29 cellular contexts compared by ENCODE assay signal in genomic region chr22:37618674-37619073, GRCh38. TPM values are rescaled to one million over a fixed set of nuclear protein-coding genes. Genes with fewer than 3 reads are reported as not detected.
"Had no signal": no experiment of that assay in that cellular context is flagged by ENCODE, and none has a peak within 500 bp of the region (broad histone marks: within the 10 kb centered on the region; RNA-seq: fewer than 3 reads in every experiment).

No MANE protein-coding gene starts in this region.

- DNase-seq: activated CD4-positive, alpha-beta T cell treated with anti-CD3 and anti-CD28 coated beads for 48 hours; activated CD4-positive, alpha-beta T cell treated with anti-CD3 and anti-CD28 coated beads, Interleukin-2, amount 50 U/mL, for 48 hours; activated CD4-positive, CD25-positive, alpha-beta regulatory T cell treated with anti-CD3 and anti-CD28 coated beads, Interleukin-2, amount 50 U/mL, for 72 hours; activated CD8-positive, alpha-beta memory T cell treated with anti-CD3 and anti-CD28 coated beads, Interleukin-2, amount 10 ng/mL, durations not matched to agents 7 days and 5 days; activated effector memory CD4-positive, alpha-beta T cell treated with Interleukin-2 at 50 U/mL for 16 hours; activated naive CD4-positive, alpha-beta T cell treated with Interleukin-2 at 50 U/mL for 16 hours; activated naive CD8-positive, alpha-beta T cell treated with anti-CD3 and anti-CD28 coated beads, Interleukin-2, amount 50 U/mL, for 24 hours; activated T-cell treated with anti-CD3 and anti-CD28 coated beads, Interleukin-2, amount 50 U/mL, for 24 hours; amniotic stem cell; body of pancreas; central memory CD4-positive, alpha-beta T cell; Kasumi-1; NCI-H1105 treated with DMSO at 0.1 percent for 48 hours; NCI-H146; NCI-H1930; NCI-H2171; NCI-H2227 treated with DMSO at 0.1 percent for 48 hours; NCI-H69; NK-92 treated with Interleukin-12 subunit alpha and Interleukin-12 subunit beta, amount 100 ng/mL, for 24 hours; PC-9; SIG-M5; T-cell had no signal

- H3K4me1 ChIP-seq: ascending aorta, body of pancreas had no signal

- H3K9me3 ChIP-seq: ascending aorta, body of pancreas had no signal

- H2AFZ ChIP-seq: PC-9 had no signal

- H3K4me2 ChIP-seq: PC-9 had no signal

- H3K27me3 Mint-ChIP-seq: activated CD8-positive, alpha-beta memory T cell treated with anti-CD3 and anti-CD28 coated beads, Interleukin-2, amount 10 ng/mL, durations not matched to agents 7 days and 5 days; activated naive CD8-positive, alpha-beta T cell treated with anti-CD3 and anti-CD28 coated beads, Interleukin-2, amount 50 U/mL, for 24 hours; activated T-cell treated with anti-CD3 and anti-CD28 coated beads, Interleukin-2, amount 50 U/mL, for 24 hours; T-cell had no signal

- H3K4me3 ChIP-seq: ascending aorta, body of pancreas, K562, PC-9 had no signal

- H3K9me3 Mint-ChIP-seq: activated naive CD4-positive, alpha-beta T cell treated with anti-CD3 and anti-CD28 coated beads, Interleukin-2, amount 50 U/mL, for 72 hours; activated naive CD8-positive, alpha-beta T cell treated with anti-CD3 and anti-CD28 coated beads, Interleukin-2, amount 50 U/mL, for 24 hours; activated T-cell treated with anti-CD3 and anti-CD28 coated beads, Interleukin-2, amount 50 U/mL, for 24 hours; activated T-helper 1 cell treated with anti-CD3 and anti-CD28 coated beads, Interleukin-12 subunit alpha, Interleukin-12 subunit beta, Interleukin-2, Interleukin-4 antibody, amounts not matched to agents 30 ng/mL and 10 ng/mL and 1 ng/mL, durations not matched to agents 14 hours and 24 hours and 36 hours; T-cell had no signal

- H3K4me3 Mint-ChIP-seq: activated CD8-positive, alpha-beta memory T cell treated with anti-CD3 and anti-CD28 coated beads, Interleukin-2, amount 10 ng/mL, durations not matched to agents 7 days and 5 days; activated naive CD8-positive, alpha-beta T cell treated with anti-CD3 and anti-CD28 coated beads, Interleukin-2, amount 50 U/mL, for 24 hours; activated T-cell treated with anti-CD3 and anti-CD28 coated beads, Interleukin-2, amount 50 U/mL, for 24 hours; activated T-helper 1 cell treated with anti-CD3 and anti-CD28 coated beads, Interleukin-12 subunit alpha, Interleukin-12 subunit beta, Interleukin-2, Interleukin-4 antibody, amounts not matched to agents 30 ng/mL and 10 ng/mL and 1 ng/mL, durations not matched to agents 14 hours and 24 hours and 36 hours; T-cell had no signal

- H3K27ac ChIP-seq: ascending aorta, body of pancreas, PC-9 had no signal

- H3K27ac Mint-ChIP-seq: activated CD8-positive, alpha-beta memory T cell treated with anti-CD3 and anti-CD28 coated beads, Interleukin-2, amount 10 ng/mL, durations not matched to agents 7 days and 5 days; activated naive CD8-positive, alpha-beta T cell treated with anti-CD3 and anti-CD28 coated beads, Interleukin-2, amount 50 U/mL, for 24 hours; activated T-cell treated with anti-CD3 and anti-CD28 coated beads, Interleukin-2, amount 50 U/mL, for 24 hours; activated T-helper 1 cell treated with anti-CD3 and anti-CD28 coated beads, Interleukin-12 subunit alpha, Interleukin-12 subunit beta, Interleukin-2, Interleukin-4 antibody, amounts not matched to agents 30 ng/mL and 10 ng/mL and 1 ng/mL, durations not matched to agents 14 hours and 24 hours and 36 hours; T-cell had no signal

- ATAC-seq: activated CD8-positive, alpha-beta memory T cell treated with anti-CD3 and anti-CD28 coated beads, Interleukin-2, amount 10 ng/mL, durations not matched to agents 7 days and 5 days; activated naive CD4-positive, alpha-beta T cell treated with anti-CD3 and anti-CD28 coated beads, Interleukin-2, amount 50 U/mL, for 72 hours; activated naive CD8-positive, alpha-beta T cell treated with anti-CD3 and anti-CD28 coated beads, Interleukin-2, amount 50 U/mL, for 24 hours; body of pancreas; K562; T-cell had no signal

- H3K27me3 ChIP-seq: ascending aorta, body of pancreas had no signal

RNA-seq across cellular contexts. Expression of gene LGALS2, which starts 38.8 kb away (rescaled TPM):
- total RNA-seq: activated CD8-positive, alpha-beta memory T cell treated with anti-CD3 and anti-CD28 coated beads, Interleukin-2, amount 10 ng/mL, durations not matched to agents 7 days and 5 days; activated naive CD4-positive, alpha-beta T cell treated with anti-CD3 and anti-CD28 coated beads, Interleukin-2, amount 50 U/mL, for 72 hours; activated T-helper 1 cell treated with anti-CD3 and anti-CD28 coated beads, Interleukin-12 subunit alpha, Interleukin-12 subunit beta, Interleukin-2, Interleukin-4 antibody, amounts not matched to agents 30 ng/mL and 10 ng/mL and 1 ng/mL, durations not matched to agents 14 hours and 24 hours and 36 hours; ascending aorta; bronchial epithelial cell; K562; NCI-H460; PC-9; T-helper 2 cell treated with Interferon-gamma antibody and Interleukin-4, amounts not matched to agents 100 ng/mL and 5 ng/mL, for 36 hours had no signal
- polyA plus RNA-seq: K562 had no signal
